Comparison of ENCODE assay signal across 8 cellular contexts in the genomic region with DNA sequence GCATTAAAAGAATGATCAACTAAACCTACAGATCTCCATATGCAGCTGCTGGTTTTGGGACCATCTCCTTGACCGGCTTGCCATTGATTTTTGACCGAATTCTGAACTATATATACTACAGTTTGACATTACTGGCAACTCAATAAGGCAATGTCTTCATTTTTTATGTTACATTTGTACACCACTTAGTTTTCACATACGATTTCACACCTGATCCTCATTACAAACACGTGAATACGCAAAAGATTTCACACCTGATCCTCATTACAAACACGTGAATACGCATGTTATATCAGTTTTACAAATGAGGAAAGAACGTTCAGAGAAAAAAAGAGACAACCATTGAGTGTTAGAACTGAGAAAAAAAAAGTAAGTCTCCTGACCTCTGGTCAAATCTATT.
A peak's percentile ranks its signal among the peaks of the same experiment; 100 is the strongest.
DNase-seq lines count a peak whose midpoint lies in the region; ATAC-seq and TF ChIP-seq lines count a peak whose summit lies in the region.

No MANE protein-coding gene starts in this region.

- no peak for ATAC-seq in DND-41 (ENCODE audit: insufficient read depth, low read depth)
- ATAC-seq in GM18867 (IDR thresholded peaks at IDR 0.05; ENCODE audit: unreplicated experiment): no peak

- H2AFZ ChIP-seq in DND-41 (ENCODE audit: low read depth, low read length) (no peak overlapping the region), KMS-11 (ENCODE audit: low read depth) (no peak overlapping the region)

- H3K79me2 ChIP-seq in DND-41 (ENCODE audit: insufficient read depth, low read length): peaks cover 93% of the 10 kb centered on the region
- H3K79me2 ChIP-seq in KMS-11 (ENCODE audit: insufficient read depth, low read depth): peaks cover 41% of the 10 kb centered on the region

- peak overlapping the region; percentile 92; the same call in 1 of the 2 replicates for H3K27ac ChIP-seq in DND-41 (ENCODE audit: low read length)
- no peak overlapping the region for H3K27ac ChIP-seq in KMS-11

- H3K4me3 Mint-ChIP-seq in nephron progenitor cell: peak overlapping the region; percentile 100

- no peak for DNase-seq in DND-41
- no peak for DNase-seq in choroid plexus epithelial cell (ENCODE audit: low read depth)
- no peak for DNase-seq in nephron progenitor cell
- DNase-seq in NCI-H1092 treated with DMSO at 0.1 percent for 48 hours (lab: John Stamatoyannopoulos, UW): no peak
- no peak for DNase-seq in NCI-H128 (lab: John Stamatoyannopoulos, UW; ENCODE audit: unreplicated experiment)
- DNase-seq in SIG-M5 treated with dmso at 0.1 percent for 504 hours (lab: John Stamatoyannopoulos, UW; ENCODE audit: unreplicated experiment): no peak

- H3K36me3 ChIP-seq in DND-41 (ENCODE audit: insufficient read depth, low read length) (peaks cover 17% of the 10 kb centered on the region), KMS-11 (ENCODE audit: insufficient read depth) (no peaks in the 10 kb centered on the region)

- no peaks in the 10 kb centered on the region for H3K9me3 Mint-ChIP-seq in nephron progenitor cell

- no peak overlapping the region for H3K27ac Mint-ChIP-seq in nephron progenitor cell

- H3K9me3 ChIP-seq in DND-41 (ENCODE audit: insufficient read depth, low read length, severe bottlenecking): no peaks in the 10 kb centered on the region

- H3K9ac ChIP-seq in DND-41 (ENCODE audit: low read depth, low read length) (peak overlapping the region; percentile 84), KMS-11 (no peak overlapping the region)

- H3K4me2 ChIP-seq in DND-41 (ENCODE audit: insufficient read depth, low read length): peak overlapping the region; percentile 80
- H3K4me2 ChIP-seq in KMS-11: peak overlapping the region; percentile 55

- H3K27me3 ChIP-seq in DND-41 (ENCODE audit: insufficient read depth, low read length, poor library complexity) (no peaks in the 10 kb centered on the region), KMS-11 (ENCODE audit: insufficient read depth, low read depth) (no peaks in the 10 kb centered on the region)

- no peaks in the 10 kb centered on the region; the same call in 1 of the 2 replicates for H4K20me1 ChIP-seq in DND-41 (ENCODE audit: insufficient read depth, low read length)
- H4K20me1 ChIP-seq in KMS-11 (ENCODE audit: insufficient read depth): no peaks in the 10 kb centered on the region

- peaks cover 49% of the 10 kb centered on the region for H3K4me1 ChIP-seq in DND-41 (ENCODE audit: insufficient read depth, low read length)
- peaks cover 30% of the 10 kb centered on the region for H3K4me1 ChIP-seq in KMS-11 (ENCODE audit: low read depth, poor library complexity, severe bottlenecking)

- H3K4me1 Mint-ChIP-seq in nephron progenitor cell: peaks cover 35% of the 10 kb centered on the region

- peak overlapping the region; percentile 54 to 76 for H3K4me3 ChIP-seq in DND-41 (ENCODE audit: low read depth in 1 of 2, low read length in 2 of 2)
- H3K4me3 ChIP-seq in KMS-11 (IDR thresholded peaks at IDR 0.05; ENCODE audit: insufficient read depth, low read depth, low read length): peak overlapping the region; percentile 15
- peak overlapping the region; percentile 93 for H3K4me3 ChIP-seq in choroid plexus epithelial cell (ENCODE audit: low read depth, low read length)

- no peaks in the 10 kb centered on the region for H3K36me3 Mint-ChIP-seq in nephron progenitor cell (ENCODE audit: low read depth)

- TF ChIP-seq CTCF in DND-41 (IDR thresholded peaks at IDR 0.05; ENCODE audit: borderline replicate concordance, extremely low read depth, low read length, poor library complexity, severe bottlenecking) (no peak), KMS-11 (conservative IDR thresholded peaks at IDR 0.05; ENCODE audit: low read depth, low read length) (no peak), choroid plexus epithelial cell (conservative IDR thresholded peaks at IDR 0.05; ENCODE audit: low read depth, low read length) (no peak), nephron progenitor cell (IDR thresholded peaks at IDR 0.05) (no peak)

- H3K27me3 Mint-ChIP-seq in nephron progenitor cell (ENCODE audit: low read depth, poor library complexity): no peaks in the 10 kb centered on the region

Comparison
In these comparisons a context has a peak if more than half of its experiments do, and no peak if none do; other contexts are left out.
1. H3K4me3 ChIP-seq: peak in every context shown above with its lines; median percentile 93 in choroid plexus epithelial cell; 65 in DND-41; 15 in KMS-11.